Comparison of ENCODE assay signal across 9 cellular contexts in the genomic region with DNA sequence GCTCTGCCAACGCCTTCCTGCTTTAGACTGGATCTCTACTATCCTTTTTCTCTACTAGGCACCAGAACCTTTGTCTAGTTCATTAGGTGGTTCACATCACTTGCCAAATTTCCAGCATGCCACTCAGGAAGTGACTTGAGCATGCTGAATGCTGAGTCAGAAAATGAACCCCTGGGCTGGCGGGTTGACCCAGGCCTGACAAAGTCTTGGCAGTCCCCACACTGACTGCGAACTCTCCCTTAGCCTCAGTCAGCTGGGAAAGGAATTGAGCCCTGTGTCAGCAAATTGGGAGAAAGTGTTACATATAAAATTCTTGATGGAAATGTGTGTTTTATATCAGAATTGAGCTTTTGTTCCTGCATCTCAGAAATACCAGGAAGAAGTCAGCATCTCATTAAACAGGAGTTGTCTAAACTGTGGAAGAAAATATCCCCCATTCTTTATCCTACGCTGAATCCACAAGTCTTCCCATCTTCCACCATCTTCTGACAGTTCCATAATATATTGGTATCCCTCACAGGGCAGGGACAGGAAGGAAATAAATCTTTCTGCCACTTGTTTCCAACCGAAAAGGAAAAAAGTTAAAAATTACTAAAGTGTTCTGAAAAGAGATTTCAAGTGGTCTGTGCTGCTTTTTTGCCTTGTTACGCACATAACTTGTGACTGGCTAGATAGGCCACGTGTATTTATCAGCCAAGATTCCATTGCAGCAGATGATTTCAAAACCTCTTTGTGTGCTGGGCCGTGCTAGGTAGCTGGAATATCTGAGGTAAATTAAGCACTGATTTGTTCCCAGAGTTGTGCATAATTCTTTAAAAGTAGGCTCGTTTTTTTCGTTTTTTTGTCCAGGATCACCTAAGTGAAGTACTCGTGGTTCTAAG. TPM values are rescaled to one million over a fixed set of nuclear protein-coding genes. Genes with fewer than 3 reads are reported as not detected.
A peak's percentile ranks its signal among the peaks of the same experiment; 100 is the strongest.
DNase-seq lines count a peak whose midpoint lies in the region; ATAC-seq, FAIRE-seq and TF ChIP-seq lines count a peak whose summit lies in the region.
"Had no signal": no experiment of that assay in that cellular context is flagged by ENCODE, and none has a peak within 500 bp of the region (broad histone marks: within the 10 kb centered on the region; RNA-seq: fewer than 3 reads in every experiment).

No MANE protein-coding gene starts in this region.

- H3K4me1 ChIP-seq in kidney (ENCODE audit: control insufficient read depth in 1 of 2, insufficient read depth in 1 of 2, low read depth in 1 of 2, low read length in 2 of 2) = peaks cover 41 to 51% of the 10 kb centered on the region in 2 donors
- H3K4me1 ChIP-seq in thyroid gland = peaks cover 47 to 56% of the 10 kb centered on the region in 2 donors

- H3K4me3 Mint-ChIP-seq in activated CD4-positive, alpha-beta T cell treated with anti-CD3 and anti-CD28 coated beads for 36 hours = no peak overlapping the region
- H3K4me3 Mint-ChIP-seq in activated naive CD8-positive, alpha-beta T cell treated with anti-CD3 and anti-CD28 coated beads, Interleukin-2, amount 50 U/mL, for 24 hours = peak overlapping the region; percentile 48

- whole genome bisulfite sequencing in thyroid gland, 2 donors = 34 to 39% methylated on average over 11 of the region's 11 CpGs

- H3K9ac ChIP-seq in kidney (ENCODE audit: low read length in 2 of 2) = peak overlapping the region; percentile 49 to 51

- H3K4me3 ChIP-seq in kidney (ENCODE audit: low read length in 2 of 2) = no peak overlapping the region
- H3K4me3 ChIP-seq in thyroid gland (replicated peaks in 1 of 3) = no peak overlapping the region

- H3K36me3 ChIP-seq in kidney (ENCODE audit: control insufficient read depth in 1 of 2, insufficient read depth in 2 of 2, low read length in 2 of 2) (peaks cover 0 to 2% of the 10 kb centered on the region in 2 donors), thyroid gland (peaks cover 4 to 13% of the 10 kb centered on the region in 2 donors)

- CTCF ChIA-PET in activated CD4-positive, alpha-beta T cell treated with anti-CD3 and anti-CD28 coated beads for 36 hours (lab: Charles Lee) = interaction anchor here (0.8 to 1.4 kb wide), 8 partner anchors 8 to 334 kb away, joined by 3 to 4 read pairs (median 3); partner anchors contain the start of gene SLC12A3

- H3K27me3 Mint-ChIP-seq in activated CD4-positive, alpha-beta T cell treated with anti-CD3 and anti-CD28 coated beads for 36 hours = no peaks in the 10 kb centered on the region
- H3K27me3 Mint-ChIP-seq in activated naive CD8-positive, alpha-beta T cell treated with anti-CD3 and anti-CD28 coated beads, Interleukin-2, amount 50 U/mL, for 24 hours = no peaks in the 10 kb centered on the region

- H3K36me3 Mint-ChIP-seq in activated CD4-positive, alpha-beta T cell treated with anti-CD3 and anti-CD28 coated beads for 36 hours (ENCODE audit: low read depth) = peaks cover 20% of the 10 kb centered on the region
- peaks cover 22% of the 10 kb centered on the region for H3K36me3 Mint-ChIP-seq in activated naive CD8-positive, alpha-beta T cell treated with anti-CD3 and anti-CD28 coated beads, Interleukin-2, amount 50 U/mL, for 24 hours (ENCODE audit: low read depth)

- DNase-seq in activated CD4-positive, alpha-beta T cell treated with anti-CD3 and anti-CD28 coated beads for 36 hours = peak; percentile 32
- no peak for DNase-seq in activated CD4-positive, alpha-beta T cell treated with anti-CD3 and anti-CD28 coated beads for 4 hours
- no peak for DNase-seq in activated naive CD8-positive, alpha-beta T cell treated with anti-CD3 and anti-CD28 coated beads, Interleukin-2, amount 50 U/mL, for 24 hours
- DNase-seq in kidney (no peak), thyroid gland (peak; percentile 94), NCI-H446 (lab: John Stamatoyannopoulos, UW) (no peak)

- TF ChIP-seq CTCF in kidney (IDR thresholded peaks at IDR 0.05; ENCODE audit: borderline replicate concordance, extremely low read depth, insufficient read depth) (no peak), thyroid gland (IDR thresholded peaks at IDR 0.05) (no peak)

- peak in 1 of 2 donors; percentile 71 for TF ChIP-seq POLR2A in thyroid gland (IDR thresholded peaks at IDR 0.05)

- peaks cover 20% of the 10 kb centered on the region for H3K4me1 Mint-ChIP-seq in activated CD4-positive, alpha-beta T cell treated with anti-CD3 and anti-CD28 coated beads for 36 hours
- peaks cover 31% of the 10 kb centered on the region for H3K4me1 Mint-ChIP-seq in activated naive CD8-positive, alpha-beta T cell treated with anti-CD3 and anti-CD28 coated beads, Interleukin-2, amount 50 U/mL, for 24 hours

- H3K27ac ChIP-seq in kidney (ENCODE audit: low read depth in 2 of 2, low read length in 2 of 2) (peak overlapping the region; percentile 77 to 92), thyroid gland (peak overlapping the region; percentile 96 to 99 (median 97))

- H3K9me3 ChIP-seq in kidney (ENCODE audit: control insufficient read depth in 1 of 2, low read length in 2 of 2) (no peaks in the 10 kb centered on the region), thyroid gland (no peaks in the 10 kb centered on the region)

- H3K27me3 ChIP-seq in thyroid gland = no peaks in the 10 kb centered on the region

- peak; percentile 57 for ATAC-seq in activated CD4-positive, alpha-beta T cell treated with anti-CD3 and anti-CD28 coated beads for 36 hours
- no peak for ATAC-seq in activated naive CD8-positive, alpha-beta T cell treated with anti-CD3 and anti-CD28 coated beads, Interleukin-2, amount 50 U/mL, for 24 hours
- ATAC-seq in HG03520 (IDR thresholded peaks at IDR 0.05; ENCODE audit: unreplicated experiment) (no peak), GM21367 (IDR thresholded peaks at IDR 0.05; ENCODE audit: unreplicated experiment) (no peak)

- no peaks in the 10 kb centered on the region for H3K9me3 Mint-ChIP-seq in activated CD4-positive, alpha-beta T cell treated with anti-CD3 and anti-CD28 coated beads for 36 hours (ENCODE audit: low read depth)
- no peaks in the 10 kb centered on the region for H3K9me3 Mint-ChIP-seq in activated naive CD8-positive, alpha-beta T cell treated with anti-CD3 and anti-CD28 coated beads, Interleukin-2, amount 50 U/mL, for 24 hours

- POLR2A ChIA-PET in activated CD4-positive, alpha-beta T cell treated with anti-CD3 and anti-CD28 coated beads for 36 hours (lab: Charles Lee) = interaction anchor here (0.6 kb wide), 1 partner anchor 238 kb away, joined by 4 read pairs; no protein-coding TSS in a partner anchor

- intact Hi-C loops in activated CD4-positive, alpha-beta T cell treated with anti-CD3 and anti-CD28 coated beads for 36 hours (cut with DNase I, micrococcal nuclease) = loop anchor here in 1 of 2 experiments (10.0 kb wide), 1 partner anchor 273 kb away; no protein-coding TSS in a partner anchor
- intact Hi-C loops in kidney (cut with DNase I) (no loop called here), thyroid gland (cut with DNase I) (no loop called here)

- H3K27ac Mint-ChIP-seq in activated CD4-positive, alpha-beta T cell treated with anti-CD3 and anti-CD28 coated beads for 36 hours = peak overlapping the region; percentile 78
- H3K27ac Mint-ChIP-seq in activated naive CD8-positive, alpha-beta T cell treated with anti-CD3 and anti-CD28 coated beads, Interleukin-2, amount 50 U/mL, for 24 hours = peak overlapping the region; percentile 78

- no peak for FAIRE-seq in kidney (lab: Jason Lieb, UNC)

RNA-seq across cellular contexts. Expression of gene SLC12A3, which starts 16.7 kb away (rescaled TPM):
- total RNA-seq in activated CD4-positive, alpha-beta T cell treated with anti-CD3 and anti-CD28 coated beads for 36 hours = not detected
- total RNA-seq in kidney (5.4 TPM), thyroid gland (not detected)
- polyA plus RNA-seq in kidney (ENCODE audit: insufficient read depth, low read depth, low replicate concordance) = 277 TPM
- polyA plus RNA-seq: BJ had no signal

Comparison
In these comparisons a context has a peak if more than half of its experiments do, and no peak if none do; other contexts are left out.
1. DNase-seq: peak in activated CD4-positive, alpha-beta T cell treated with anti-CD3 and anti-CD28 coated beads for 36 hours (single experiment) and thyroid gland (2 of 2); none in activated CD4-positive, alpha-beta T cell treated with anti-CD3 and anti-CD28 coated beads for 4 hours (0 of 2), activated naive CD8-positive, alpha-beta T cell treated with anti-CD3 and anti-CD28 coated beads, Interleukin-2, amount 50 U/mL, for 24 hours (single experiment), kidney (single experiment) and NCI-H446 (0 of 2).